8 cellular contexts compared by ENCODE assay signal in the genomic region with DNA sequence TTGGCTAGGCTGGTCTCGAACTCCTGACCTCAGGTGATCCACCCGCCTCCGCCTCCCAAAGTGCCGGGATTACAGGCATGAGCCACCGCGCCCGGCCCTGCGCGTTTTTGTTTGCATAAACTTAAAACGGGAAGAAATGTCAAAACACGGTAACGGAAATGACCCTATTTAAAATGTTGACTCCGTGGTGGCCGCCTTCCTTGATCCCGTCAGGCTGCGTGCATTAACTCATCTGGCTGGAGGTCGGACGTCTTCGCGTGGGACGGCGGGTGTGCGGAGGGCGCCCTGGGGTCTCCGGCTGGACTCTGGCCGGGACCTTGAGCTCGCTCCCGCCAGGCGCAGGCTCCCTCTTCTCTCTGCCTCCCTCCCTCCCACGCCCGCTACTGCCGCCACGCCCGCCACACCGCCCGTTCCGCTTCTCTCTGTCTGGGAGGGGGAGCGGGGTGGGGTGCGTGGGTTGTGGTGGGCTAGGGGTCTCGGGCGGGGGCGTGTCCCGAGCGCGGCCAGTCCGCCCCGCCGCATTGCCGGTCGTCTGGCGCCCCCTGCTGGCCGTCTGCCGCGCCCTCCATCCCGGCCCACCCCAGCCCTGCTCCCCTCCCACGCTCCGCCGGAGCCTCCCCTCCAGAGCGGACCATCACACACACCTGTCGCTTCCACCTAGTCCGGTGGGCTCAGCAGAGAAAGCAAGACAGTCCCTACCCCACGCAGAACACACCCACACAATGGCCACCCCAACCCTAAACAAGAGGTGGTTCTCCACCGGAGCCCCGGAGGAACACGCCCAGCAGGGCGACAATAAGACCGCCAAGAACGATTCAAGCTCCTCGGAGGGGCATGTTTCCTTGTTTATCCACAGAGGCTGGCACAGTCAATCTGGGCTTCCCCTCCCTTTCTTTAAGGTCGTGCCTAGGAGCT. TPM values are rescaled to one million over a fixed set of nuclear protein-coding genes. Genes with fewer than 3 reads are reported as not detected.
DNase-seq lines count a peak whose midpoint lies in the region; ATAC-seq and TF ChIP-seq lines count a peak whose summit lies in the region.

No MANE protein-coding gene starts in this region.

- no peak overlapping the region for H3K27ac ChIP-seq in RWPE2 (ENCODE audit: poor library complexity, severe bottlenecking)
- no peak overlapping the region for H3K27ac ChIP-seq in ovary
- peak overlapping the region; percentile 56 for H3K27ac ChIP-seq in thymus (ENCODE audit: low read depth)

- H3K4me1 ChIP-seq in RWPE2 (ENCODE audit: insufficient read depth, poor library complexity, severe bottlenecking) (no peaks in the 10 kb centered on the region), ovary (ENCODE audit: insufficient read depth) (no peaks in the 10 kb centered on the region), thymus (ENCODE audit: control insufficient read depth, insufficient read depth, low read length) (peaks cover 5% of the 10 kb centered on the region)

- no peaks in the 10 kb centered on the region for H3K36me3 ChIP-seq in RWPE2 (ENCODE audit: low read depth)
- no peaks in the 10 kb centered on the region for H3K36me3 ChIP-seq in ovary
- H3K36me3 ChIP-seq in thymus (ENCODE audit: control insufficient read depth, insufficient read depth): no peaks in the 10 kb centered on the region

- no peaks in the 10 kb centered on the region for H3K9me3 ChIP-seq in RWPE2 (ENCODE audit: severe bottlenecking)
- H3K9me3 ChIP-seq in ovary: no peaks in the 10 kb centered on the region
- no peaks in the 10 kb centered on the region for H3K9me3 ChIP-seq in thymus (ENCODE audit: control insufficient read depth)

- H3K27me3 ChIP-seq in RWPE2 (ENCODE audit: insufficient read depth, poor library complexity, severe bottlenecking) (no peaks in the 10 kb centered on the region), ovary (no peaks in the 10 kb centered on the region), thymus (ENCODE audit: control insufficient read depth, insufficient read depth) (no peaks in the 10 kb centered on the region)

- DNase-seq in RWPE2 (ENCODE audit: low spot score) (no peak), glomerular visceral epithelial cell (ENCODE audit: extremely low spot score) (peak; percentile 50), ovary (peak; percentile 72 to 87 (median 84)), NCI-H446 treated with DMSO at 0.1 percent for 48 hours (lab: John Stamatoyannopoulos, UW) (no peak)
- DNase-seq in activated naive CD4-positive, alpha-beta T cell treated with Interleukin-2 at 50 U/mL for 16 hours: peak; percentile 79

- peak; percentile 66 for ATAC-seq in HG03108 (IDR thresholded peaks at IDR 0.05; ENCODE audit: unreplicated experiment)
- peak; percentile 89 for ATAC-seq in RWPE2 (ENCODE audit: low read depth)

- TF ChIP-seq EP300 in ovary (IDR thresholded peaks at IDR 0.05): no peak

- 1 to 2% (median 1%) methylated on average over 42 to 70 of the region's 70 CpGs for WGBS in ovary, 3 donors
- 1% methylated on average over 69 of the region's 70 CpGs for WGBS in thymus

- H3K4me3 ChIP-seq in RWPE2 (ENCODE audit: severe bottlenecking) (peak overlapping the region; percentile 32), ovary (peak overlapping the region; percentile 47), thymus (ENCODE audit: low read length) (peak overlapping the region; percentile 76)

- peak; percentile 95 for TF ChIP-seq CTCF in GM12874 (IDR thresholded peaks at IDR 0.05; ENCODE audit: insufficient read depth, low read depth, low read length)
- TF ChIP-seq CTCF in RWPE2 (IDR thresholded peaks at IDR 0.05; ENCODE audit: poor library complexity, severe bottlenecking): peak; percentile 94
- TF ChIP-seq CTCF in ovary (IDR thresholded peaks at IDR 0.05): peak; percentile 82 to 88 (median 83)

- no peak for TF ChIP-seq POLR2A in ovary (IDR thresholded peaks at IDR 0.05)

- intact Hi-C loops in ovary (cut with DNase I): loop anchor here (2.0 to 10.0 kb wide), 6 partner anchors 111 to 335 kb away; a partner anchor contains a TSS

RNA-seq across cellular contexts. Expression of a gene that starts 1.2 kb away (rescaled TPM):
- not detected for total RNA-seq in ovary
- polyA plus RNA-seq in ovary (under 1 TPM in 1 of 2 donors, not detected in 1; 0.17 TPM), thymus (0.25 TPM)

RNA-seq across cellular contexts. Expression of a gene that starts 12.5 kb away (rescaled TPM):
- not detected for total RNA-seq in ovary
- polyA plus RNA-seq in ovary (not detected), thymus (0.05 TPM)

RNA-seq across cellular contexts. Expression of a gene that starts 53.3 kb away (rescaled TPM):
- 1 to 10 TPM in 1 of 7 donors, under 1 TPM in 4, not detected in 2; 0.13 to 2.2 (median 0.48) TPM for total RNA-seq in ovary
- polyA plus RNA-seq in ovary (not detected), thymus (0.68 TPM)

Comparison
In these comparisons a context has a peak if more than half of its experiments do, and no peak if none do; other contexts are left out.
1. DNase-seq: peak in activated naive CD4-positive, alpha-beta T cell treated with Interleukin-2 at 50 U/mL for 16 hours (single experiment), glomerular visceral epithelial cell (single experiment) and ovary (5 of 5); none in RWPE2 (single experiment) and NCI-H446 treated with DMSO at 0.1 percent for 48 hours (single experiment).
2. Peak in every context shown above with its lines, with median percentiles within 50 percentile points of each other: CTCF ChIP-seq and H3K4me3 ChIP-seq.